ENCODE assay signal across 23 cellular contexts in genomic region chr15:72521682-72522081, GRCh38. TPM values are rescaled to one million over a fixed set of nuclear protein-coding genes. Genes with fewer than 3 reads are reported as not detected.
A peak's percentile ranks its signal among the peaks of the same experiment; 100 is the strongest.
DNase-seq lines count a peak whose midpoint lies in the region; ATAC-seq and TF ChIP-seq lines count a peak whose summit lies in the region.
"Had no signal": no experiment of that assay in that cellular context is flagged by ENCODE, and none has a peak within 500 bp of the region (broad histone marks: within the 10 kb centered on the region; RNA-seq: fewer than 3 reads in every experiment).

No MANE protein-coding gene starts in this region.

- H3K36me3 ChIP-seq in A673 (ENCODE audit: insufficient read depth, low read length, poor library complexity, severe bottlenecking) (peaks cover 6% of the 10 kb centered on the region), H7 (replicated peaks; ENCODE audit: control insufficient read depth, insufficient read depth, low read length) (no peaks in the 10 kb centered on the region; the same call in none of the 2 replicates)
- H3K36me3 ChIP-seq: cardiac muscle cell, neutrophil had no signal

- H3K27ac ChIP-seq in A673 (ENCODE audit: low read depth, low read length, poor library complexity, severe bottlenecking) = no peak overlapping the region
- H3K27ac ChIP-seq: cardiac muscle cell, neutrophil had no signal

- no peak for TF ChIP-seq CTCF in A673 (conservative IDR thresholded peaks at IDR 0.05; ENCODE audit: low read depth, low read length)
- no peak for TF ChIP-seq CTCF in HFF-Myc (IDR thresholded peaks at IDR 0.05; ENCODE audit: low read depth, low read length, missing control alignments)
- TF ChIP-seq CTCF in astrocyte of the spinal cord (IDR thresholded peaks at IDR 0.05; ENCODE audit: low read depth, low read length) = no peak
- TF ChIP-seq CTCF in GM13977 (IDR thresholded peaks at IDR 0.05; ENCODE audit: extremely low read depth, insufficient read depth, missing control alignments) = no peak

- ATAC-seq in HG02759 (IDR thresholded peaks at IDR 0.05; ENCODE audit: unreplicated experiment) = no peak
- ATAC-seq: activated CD8-positive, alpha-beta T cell treated with anti-CD3 and anti-CD28 coated beads, Interleukin-2, amount 10 ng/mL, durations not matched to agents 7 days and 5 days; activated T-cell treated with anti-CD3 and anti-CD28 coated beads, Interleukin-2, amount 50 U/mL, for 72 hours; GM23338; left ventricle myocardium superior had no signal

- POLR2A ChIA-PET in A673 (lab: Charles Lee; ENCODE audit: low non-redundant PET) = no interaction called here

- no peaks in the 10 kb centered on the region for H3K9me3 ChIP-seq in A673 (ENCODE audit: low read depth, low read length, poor library complexity, severe bottlenecking)
- H3K9me3 ChIP-seq: neutrophil, tibial nerve had no signal

- in situ Hi-C loops in astrocyte of the spinal cord (cut with HindIII; ENCODE audit: low sequenced_read_pairs) = no loop called here
- in situ Hi-C loops in GM13977 (cut with MboI; ENCODE audit: low pct_unique_long_range_greater_than_20kb, low sequenced_read_pairs, unreplicated experiment) = no loop called here

- H3K27me3 ChIP-seq in A673 (replicated peaks; ENCODE audit: insufficient read depth, low read depth, low read length, poor library complexity) (no peaks in the 10 kb centered on the region), H7 (ENCODE audit: control insufficient read depth, insufficient read depth, low read length) (no peaks in the 10 kb centered on the region)
- H3K27me3 ChIP-seq: cardiac muscle cell, neutrophil, tibial nerve had no signal

- no peak overlapping the region for H3K4me3 ChIP-seq in A673 (ENCODE audit: low read depth, low read length, poor library complexity, severe bottlenecking)
- no peak overlapping the region for H3K4me3 ChIP-seq in HFF-Myc (replicated peaks; ENCODE audit: low read depth, low read length)
- no peak overlapping the region for H3K4me3 ChIP-seq in astrocyte of the spinal cord (ENCODE audit: low read depth, low read length)
- no peak overlapping the region for H3K4me3 ChIP-seq in H7 (ENCODE audit: insufficient read depth, low read depth, low read length)
- H3K4me3 ChIP-seq: cardiac muscle cell, GM23338, tibial nerve had no signal

- intact Hi-C loops in A673 (cut with micrococcal nuclease; ENCODE audit: unreplicated experiment) = no loop called here

- DNase-seq in A673 (ENCODE audit: low spot score) = peak; percentile 4
- DNase-seq in HFF-Myc (ENCODE audit: extremely low read depth, low read depth) = peak; percentile 4
- peak; percentile 43 for DNase-seq in astrocyte of the spinal cord (ENCODE audit: low read depth, low spot score)
- peak; percentile 27 for DNase-seq in foreskin melanocyte
- no peak for DNase-seq in GM13977 (ENCODE audit: low spot score)
- no peak for DNase-seq in H7
- DNase-seq in GM19238 (ENCODE audit: insufficient read length, low spot score) = no peak
- DNase-seq: activated CD8-positive, alpha-beta T cell treated with anti-CD3 and anti-CD28 coated beads, Interleukin-2, amount 10 ng/mL, durations not matched to agents 7 days and 5 days; activated naive CD8-positive, alpha-beta T cell treated with anti-CD3 and anti-CD28 coated beads for 36 hours; activated T-cell treated with anti-CD3 and anti-CD28 coated beads, Interleukin-2, amount 50 U/mL, for 72 hours; AML-193; left ventricle myocardium superior; NCI-H146; NCI-H2171 treated with DMSO at 0.1 percent for 48 hours; NCI-H69; retina; SHP77; stimulated activated naive CD4-positive, alpha-beta T cell had no signal

- CTCF ChIA-PET in A673 (lab: Charles Lee) = no interaction called here

- BruUV-seq in A673 (replicated peaks; lab: Mats Ljungman, UMichigan) = no TSS peak

- no peaks in the 10 kb centered on the region for H3K4me1 ChIP-seq in A673 (ENCODE audit: insufficient read depth, low read length, poor library complexity, severe bottlenecking)

RNA-seq across cellular contexts. Expression of gene ARIH1, which starts 47.6 kb away (rescaled TPM):
- total RNA-seq in A673 (2021) = 181 and 187 TPM in 2 replicates
- total RNA-seq in H7 (2014; rRNA removed; shearing (Covaris generic)) = 60.5 and 68.8 TPM in 2 replicates

Comparison
In these comparisons a context has a peak if more than half of its experiments do, and no peak if none do; other contexts are left out.
1. DNase-seq: peak in A673 (single experiment), HFF-Myc (single experiment), astrocyte of the spinal cord (single experiment) and foreskin melanocyte (single experiment); none in GM13977 (single experiment), H7 (single experiment) and GM19238 (single experiment).